In the genomic region with DNA sequence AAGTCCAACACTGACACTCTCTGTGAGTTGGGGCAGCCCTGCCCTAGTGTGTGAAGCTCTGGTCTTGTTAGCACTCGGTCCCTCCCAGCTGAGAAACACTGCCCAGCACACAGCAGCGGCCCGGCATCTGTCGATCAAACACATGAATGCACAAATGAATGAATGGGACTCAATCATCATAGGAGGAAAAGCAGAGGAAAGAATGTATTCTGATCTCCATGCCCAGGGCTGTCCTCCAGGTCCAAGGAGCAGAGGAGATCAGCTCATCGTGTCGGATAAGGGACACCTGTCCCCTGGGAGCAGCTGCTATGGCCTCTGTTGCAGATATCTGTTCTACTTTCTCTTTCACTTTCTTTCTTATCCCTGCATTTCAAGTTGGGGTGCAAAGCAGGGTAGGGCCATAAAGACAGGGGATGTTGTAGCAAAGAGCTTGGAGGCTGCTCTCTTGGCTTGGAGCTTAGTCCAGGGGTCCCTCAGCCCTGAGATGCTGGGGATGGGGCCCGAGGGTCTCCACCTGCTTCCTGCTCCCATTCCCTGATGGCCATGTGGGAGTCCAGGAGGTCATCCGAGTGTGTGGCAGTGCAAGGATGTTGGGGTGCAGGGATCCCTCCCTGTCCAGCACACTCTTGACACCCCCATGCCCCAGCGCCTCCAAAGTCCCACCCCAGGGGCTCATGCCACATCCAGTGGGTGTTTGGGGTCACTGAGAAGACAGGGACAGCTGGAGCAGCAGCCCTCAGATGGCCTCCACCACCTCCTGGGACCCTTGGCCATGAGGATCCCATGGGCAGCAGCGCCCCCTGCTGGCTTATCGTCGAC, we compare ENCODE assay signal across 1 cellular context.
TF ChIP-seq lines count a peak whose summit lies in the region.

No MANE protein-coding gene starts in this region.

TF ChIP-seq in HepG2, 621 proteins besides CTCF, POLR2A, EP300 and RAD21 (continued from another document and continues in another):
- TF ChIP-seq, protein P1, sequence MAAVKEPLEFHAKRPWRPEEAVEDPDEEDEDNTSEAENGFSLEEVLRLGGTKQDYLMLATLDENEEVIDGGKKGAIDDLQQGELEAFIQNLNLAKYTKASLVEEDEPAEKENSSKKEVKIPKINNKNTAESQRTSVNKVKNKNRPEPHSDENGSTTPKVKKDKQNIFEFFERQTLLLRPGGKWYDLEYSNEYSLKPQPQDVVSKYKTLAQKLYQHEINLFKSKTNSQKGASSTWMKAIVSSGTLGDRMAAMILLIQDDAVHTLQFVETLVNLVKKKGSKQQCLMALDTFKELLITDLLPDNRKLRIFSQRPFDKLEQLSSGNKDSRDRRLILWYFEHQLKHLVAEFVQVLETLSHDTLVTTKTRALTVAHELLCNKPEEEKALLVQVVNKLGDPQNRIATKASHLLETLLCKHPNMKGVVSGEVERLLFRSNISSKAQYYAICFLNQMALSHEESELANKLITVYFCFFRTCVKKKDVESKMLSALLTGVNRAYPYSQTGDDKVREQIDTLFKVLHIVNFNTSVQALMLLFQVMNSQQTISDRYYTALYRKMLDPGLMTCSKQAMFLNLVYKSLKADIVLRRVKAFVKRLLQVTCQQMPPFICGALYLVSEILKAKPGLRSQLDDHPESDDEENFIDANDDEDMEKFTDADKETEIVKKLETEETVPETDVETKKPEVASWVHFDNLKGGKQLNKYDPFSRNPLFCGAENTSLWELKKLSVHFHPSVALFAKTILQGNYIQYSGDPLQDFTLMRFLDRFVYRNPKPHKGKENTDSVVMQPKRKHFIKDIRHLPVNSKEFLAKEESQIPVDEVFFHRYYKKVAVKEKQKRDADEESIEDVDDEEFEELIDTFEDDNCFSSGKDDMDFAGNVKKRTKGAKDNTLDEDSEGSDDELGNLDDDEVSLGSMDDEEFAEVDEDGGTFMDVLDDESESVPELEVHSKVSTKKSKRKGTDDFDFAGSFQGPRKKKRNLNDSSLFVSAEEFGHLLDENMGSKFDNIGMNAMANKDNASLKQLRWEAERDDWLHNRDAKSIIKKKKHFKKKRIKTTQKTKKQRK (IDR thresholded peaks at IDR 0.05; ENCODE audit: low read length): no peak
- TF ChIP-seq ZNF547 (CRISPR knock-in tag; IDR thresholded peaks at IDR 0.05) (no peak), ZBTB7A (CRISPR knock-in tag; IDR thresholded peaks at IDR 0.05) (0 out of 2 replicates have a peak, but pooled peaks have one; percentile 21), ZNF282 (IDR thresholded peaks at IDR 0.05; ENCODE audit: partially characterized antibody) (no peak), SOX13 (IDR thresholded peaks at IDR 0.05) (no peak), SOX13 (CRISPR knock-in tag; conservative IDR thresholded peaks at IDR 0.05 in 1 of 2, IDR thresholded peaks at IDR 0.05 in 1 of 2) (no peak), SRSF1 (optimal IDR thresholded peaks at IDR 0.05; ENCODE audit: low read depth, low read length) (no peak), MLLT10 (CRISPR knock-in tag; IDR thresholded peaks at IDR 0.05) (no peak), ZNF44 (CRISPR knock-in tag; IDR thresholded peaks at IDR 0.05) (no peak), BORCS8-MEF2B (CRISPR knock-in tag; IDR thresholded peaks at IDR 0.05) (0 out of 2 replicates have a peak, but pooled peaks have one; percentile 48), SNAI1 (CRISPR knock-in tag; IDR thresholded peaks at IDR 0.05; ENCODE audit: borderline replicate concordance) (no peak), TERF1 (CRISPR knock-in tag; IDR thresholded peaks at IDR 0.05) (0 out of 2 replicates have a peak, but pooled peaks have one; percentile 53), ZNF850 (CRISPR knock-in tag; conservative IDR thresholded peaks at IDR 0.05) (no peak), MEIS2 (CRISPR knock-in tag; IDR thresholded peaks at IDR 0.05) (no peak), ZNF790 (CRISPR knock-in tag; IDR thresholded peaks at IDR 0.05; ENCODE audit: borderline replicate concordance) (no peak), ZNF446 (CRISPR knock-in tag; IDR thresholded peaks at IDR 0.05) (no peak), STAG1 (CRISPR knock-in tag; IDR thresholded peaks at IDR 0.05) (peak; percentile 66), ZNF740 (CRISPR knock-in tag; IDR thresholded peaks at IDR 0.05) (peak; percentile 96), ZNF207 (IDR thresholded peaks at IDR 0.05; ENCODE audit: borderline replicate concordance) (no peak), SP4 (CRISPR knock-in tag; IDR thresholded peaks at IDR 0.05) (no peak), PLSCR1 (CRISPR knock-in tag; IDR thresholded peaks at IDR 0.05; ENCODE audit: borderline replicate concordance) (no peak), MAFG (CRISPR knock-in tag; IDR thresholded peaks at IDR 0.05) (no peak), ZNF674 (CRISPR knock-in tag; IDR thresholded peaks at IDR 0.05; ENCODE audit: low read depth) (no peak), PAF1 (CRISPR knock-in tag; IDR thresholded peaks at IDR 0.05) (no peak), JUND (CRISPR knock-in tag; IDR thresholded peaks at IDR 0.05) (no peak), NFYB (CRISPR knock-in tag; IDR thresholded peaks at IDR 0.05) (no peak), ZNF781 (CRISPR knock-in tag; IDR thresholded peaks at IDR 0.05; ENCODE audit: borderline replicate concordance, not compliant biosample characterization) (no peak), MBNL3 (CRISPR knock-in tag; conservative IDR thresholded peaks at IDR 0.05) (no peak), ZNF782 (CRISPR knock-in tag; IDR thresholded peaks at IDR 0.05; ENCODE audit: borderline replicate concordance) (0 out of 2 replicates have a peak, but pooled peaks have one; percentile 50), ZFY (CRISPR knock-in tag; IDR thresholded peaks at IDR 0.05) (0 out of 2 replicates have a peak, but pooled peaks have one; percentile 13), FUBP1 (CRISPR knock-in tag; IDR thresholded peaks at IDR 0.05; ENCODE audit: borderline replicate concordance) (no peak), KLF11 (CRISPR knock-in tag; IDR thresholded peaks at IDR 0.05) (no peak), POGZ (CRISPR knock-in tag; IDR thresholded peaks at IDR 0.05) (no peak), KDM2A (CRISPR knock-in tag; IDR thresholded peaks at IDR 0.05; ENCODE audit: borderline replicate concordance, low read depth) (no peak), SMC3 (IDR thresholded peaks at IDR 0.05; ENCODE audit: low read length) (peak; percentile 37; the same call in 1 of the 2 replicates), ZMYM2 (CRISPR knock-in tag; IDR thresholded peaks at IDR 0.05) (no peak), HOXA3 (CRISPR knock-in tag; IDR thresholded peaks at IDR 0.05) (no peak), ATM (IDR thresholded peaks at IDR 0.05; ENCODE audit: borderline replicate concordance) (no peak), FOXP1 (IDR thresholded peaks at IDR 0.05) (no peak), FOXP1 (CRISPR knock-in tag; IDR thresholded peaks at IDR 0.05) (no peak), ZNF280B (CRISPR knock-in tag; IDR thresholded peaks at IDR 0.05; ENCODE audit: borderline replicate concordance) (0 out of 2 replicates have a peak, but pooled peaks have one; percentile 57), CEBPG (CRISPR knock-in tag; IDR thresholded peaks at IDR 0.05) (no peak), TSC22D2 (CRISPR knock-in tag; IDR thresholded peaks at IDR 0.05; ENCODE audit: borderline replicate concordance) (no peak)
- TF ChIP-seq, protein P2, sequence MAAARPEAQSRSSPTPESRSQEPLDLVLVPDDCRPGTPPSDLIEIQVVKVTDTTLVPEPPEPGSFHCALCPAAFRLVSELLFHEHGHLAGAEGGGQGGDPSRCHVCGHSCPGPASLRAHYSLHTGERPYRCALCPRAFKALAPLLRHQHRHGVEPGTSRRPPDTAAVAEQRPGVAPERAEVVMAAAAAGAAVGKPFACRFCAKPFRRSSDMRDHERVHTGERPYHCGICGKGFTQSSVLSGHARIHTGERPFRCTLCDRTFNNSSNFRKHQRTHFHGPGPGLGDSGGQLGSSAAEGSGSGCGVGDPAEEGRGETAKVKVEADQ (CRISPR knock-in tag; IDR thresholded peaks at IDR 0.05; ENCODE audit: borderline replicate concordance): no peak
- TF ChIP-seq, protein P3, sequence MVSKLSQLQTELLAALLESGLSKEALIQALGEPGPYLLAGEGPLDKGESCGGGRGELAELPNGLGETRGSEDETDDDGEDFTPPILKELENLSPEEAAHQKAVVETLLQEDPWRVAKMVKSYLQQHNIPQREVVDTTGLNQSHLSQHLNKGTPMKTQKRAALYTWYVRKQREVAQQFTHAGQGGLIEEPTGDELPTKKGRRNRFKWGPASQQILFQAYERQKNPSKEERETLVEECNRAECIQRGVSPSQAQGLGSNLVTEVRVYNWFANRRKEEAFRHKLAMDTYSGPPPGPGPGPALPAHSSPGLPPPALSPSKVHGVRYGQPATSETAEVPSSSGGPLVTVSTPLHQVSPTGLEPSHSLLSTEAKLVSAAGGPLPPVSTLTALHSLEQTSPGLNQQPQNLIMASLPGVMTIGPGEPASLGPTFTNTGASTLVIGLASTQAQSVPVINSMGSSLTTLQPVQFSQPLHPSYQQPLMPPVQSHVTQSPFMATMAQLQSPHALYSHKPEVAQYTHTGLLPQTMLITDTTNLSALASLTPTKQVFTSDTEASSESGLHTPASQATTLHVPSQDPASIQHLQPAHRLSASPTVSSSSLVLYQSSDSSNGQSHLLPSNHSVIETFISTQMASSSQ (IDR thresholded peaks at IDR 0.05; ENCODE audit: low read depth): no peak
- TF ChIP-seq, protein P3 (CRISPR knock-in tag; IDR thresholded peaks at IDR 0.05; ENCODE audit: borderline replicate concordance): no peak
- TF ChIP-seq, protein P4, sequence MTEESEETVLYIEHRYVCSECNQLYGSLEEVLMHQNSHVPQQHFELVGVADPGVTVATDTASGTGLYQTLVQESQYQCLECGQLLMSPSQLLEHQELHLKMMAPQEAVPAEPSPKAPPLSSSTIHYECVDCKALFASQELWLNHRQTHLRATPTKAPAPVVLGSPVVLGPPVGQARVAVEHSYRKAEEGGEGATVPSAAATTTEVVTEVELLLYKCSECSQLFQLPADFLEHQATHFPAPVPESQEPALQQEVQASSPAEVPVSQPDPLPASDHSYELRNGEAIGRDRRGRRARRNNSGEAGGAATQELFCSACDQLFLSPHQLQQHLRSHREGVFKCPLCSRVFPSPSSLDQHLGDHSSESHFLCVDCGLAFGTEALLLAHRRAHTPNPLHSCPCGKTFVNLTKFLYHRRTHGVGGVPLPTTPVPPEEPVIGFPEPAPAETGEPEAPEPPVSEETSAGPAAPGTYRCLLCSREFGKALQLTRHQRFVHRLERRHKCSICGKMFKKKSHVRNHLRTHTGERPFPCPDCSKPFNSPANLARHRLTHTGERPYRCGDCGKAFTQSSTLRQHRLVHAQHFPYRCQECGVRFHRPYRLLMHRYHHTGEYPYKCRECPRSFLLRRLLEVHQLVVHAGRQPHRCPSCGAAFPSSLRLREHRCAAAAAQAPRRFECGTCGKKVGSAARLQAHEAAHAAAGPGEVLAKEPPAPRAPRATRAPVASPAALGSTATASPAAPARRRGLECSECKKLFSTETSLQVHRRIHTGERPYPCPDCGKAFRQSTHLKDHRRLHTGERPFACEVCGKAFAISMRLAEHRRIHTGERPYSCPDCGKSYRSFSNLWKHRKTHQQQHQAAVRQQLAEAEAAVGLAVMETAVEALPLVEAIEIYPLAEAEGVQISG (CRISPR knock-in tag; IDR thresholded peaks at IDR 0.05): no peak
